In genomic region chr4:165207016-165207430, GRCh38 we compare ENCODE assay signal across 8 cellular contexts. TPM values are rescaled to one million over a fixed set of nuclear protein-coding genes. Genes with fewer than 3 reads are reported as not detected.
DNase-seq lines count a peak whose midpoint lies in the region; ATAC-seq, FAIRE-seq and TF ChIP-seq lines count a peak whose summit lies in the region.

No MANE protein-coding gene starts in this region.

- H3K4me2 ChIP-seq in SU-DHL-6 (ENCODE audit: low read depth, low read length, poor library complexity, severe bottlenecking): peak overlapping the region; percentile 85

- H4K20me1 ChIP-seq in SU-DHL-6 (ENCODE audit: low read depth, low read length): peaks cover 26% of the 10 kb centered on the region

- H3K27ac ChIP-seq in SU-DHL-6 (ENCODE audit: low read depth, low read length): no peak overlapping the region

- no peaks in the 10 kb centered on the region for H3K9me2 ChIP-seq in SU-DHL-6 (replicated peaks; ENCODE audit: insufficient read depth, low read length)

- H3K9me3 ChIP-seq in Caco-2 (no peaks in the 10 kb centered on the region), SU-DHL-6 (ENCODE audit: insufficient read depth, low read length) (no peaks in the 10 kb centered on the region)

- H3K9me3 Mint-ChIP-seq in Caco-2 (ENCODE audit: unreplicated experiment) (no peaks in the 10 kb centered on the region), natural killer cell (no peaks in the 10 kb centered on the region)

- H3K4me1 Mint-ChIP-seq in Caco-2 (ENCODE audit: low read depth, unreplicated experiment): peaks cover 24% of the 10 kb centered on the region
- peaks cover 42 to 46% of the 10 kb centered on the region in 2 donors for H3K4me1 Mint-ChIP-seq in natural killer cell

- no peak for TF ChIP-seq CTCF in Caco-2 (IDR thresholded peaks at IDR 0.05; ENCODE audit: insufficient read depth in 1 of 2, low read depth in 1 of 2, low read length in 1 of 2, severe bottlenecking in 1 of 2, unreplicated experiment in 1 of 2)
- no peak for TF ChIP-seq CTCF in SU-DHL-6 (IDR thresholded peaks at IDR 0.05; ENCODE audit: insufficient read depth, low read length, poor library complexity, severe bottlenecking)
- no peak for TF ChIP-seq CTCF in natural killer cell (IDR thresholded peaks at IDR 0.05)

- intact Hi-C loops in Caco-2 (cut with micrococcal nuclease; ENCODE audit: unreplicated experiment): loop anchor here (1.0 to 10.0 kb wide), 4 partner anchors 76 to 258 kb away; partner anchors contain the start of gene TMEM192
- intact Hi-C loops in natural killer cell (cut with micrococcal nuclease): loop anchor here (5.0 kb wide), 2 partner anchors 95 to 120 kb away; partner anchors contain the start of genes MSMO1 and TMEM192

- TF ChIP-seq POLR2A in erythroblast (IDR thresholded peaks at IDR 0.05; ENCODE audit: low read length): no peak

- H3K36me3 Mint-ChIP-seq in Caco-2 (ENCODE audit: insufficient read depth, unreplicated experiment): no peaks in the 10 kb centered on the region
- no peaks in the 10 kb centered on the region for H3K36me3 Mint-ChIP-seq in natural killer cell

- no peaks in the 10 kb centered on the region for H3F3A ChIP-seq in SU-DHL-6 (ENCODE audit: insufficient read depth)

- H3K27me3 Mint-ChIP-seq in Caco-2 (ENCODE audit: insufficient read depth, unreplicated experiment) (no peaks in the 10 kb centered on the region), natural killer cell (ENCODE audit: low read depth in 2 of 2) (no peaks in the 10 kb centered on the region)

- no peaks in the 10 kb centered on the region for H3K36me3 ChIP-seq in Caco-2 (ENCODE audit: control insufficient read depth, insufficient read depth, low read length)
- H3K36me3 ChIP-seq in SU-DHL-6 (ENCODE audit: low read length): peaks cover 7% of the 10 kb centered on the region; the same call in 1 of the 2 replicates

- H3K27ac Mint-ChIP-seq in Caco-2 (ENCODE audit: unreplicated experiment) (no peak overlapping the region), natural killer cell (peak overlapping the region; percentile 11 to 33)

- ATAC-seq in HG03139 (IDR thresholded peaks at IDR 0.05; ENCODE audit: unreplicated experiment) (peak; percentile 22), natural killer cell (peak in 2 of 3 donors; percentile 5 to 8)

- H3K9ac ChIP-seq in SU-DHL-6 (ENCODE audit: low read length): peak overlapping the region; percentile 73

- CTCF ChIA-PET in Caco-2 (lab: Charles Lee): no interaction called here

- peaks cover 22% of the 10 kb centered on the region for H3K4me1 ChIP-seq in Caco-2

- H3K27me3 ChIP-seq in Caco-2 (replicated peaks; ENCODE audit: control insufficient read depth, insufficient read depth, low read length) (no peaks in the 10 kb centered on the region), SU-DHL-6 (ENCODE audit: low read length) (no peaks in the 10 kb centered on the region)

- no TSS peak for BruUV-seq in Caco-2 (replicated peaks; lab: Mats Ljungman, UMichigan)

- peak overlapping the region; percentile 85 for H3K4me3 ChIP-seq in Caco-2 (ENCODE audit: low read depth, low read length)
- H3K4me3 ChIP-seq in SU-DHL-6 (ENCODE audit: insufficient read depth, low read length, poor library complexity, severe bottlenecking): peak overlapping the region; percentile 67

- H3K79me2 ChIP-seq in SU-DHL-6 (ENCODE audit: insufficient read depth, low read length): peaks cover 33% of the 10 kb centered on the region

- DNase-seq in Caco-2 (peak in 1 of 2 experiments; percentile 35), GM19239 (ENCODE audit: insufficient read length, low spot score) (peak; percentile 23), erythroblast (lab: John Stamatoyannopoulos, UW) (peak; percentile 45 to 61), natural killer cell (no peak), DMS 273 (lab: John Stamatoyannopoulos, UW; ENCODE audit: unreplicated experiment) (no peak), NCI-H2081 treated with DMSO at 0.1 percent for 48 hours (lab: John Stamatoyannopoulos, UW) (no peak)

- H3K4me3 Mint-ChIP-seq in Caco-2 (ENCODE audit: unreplicated experiment): peak overlapping the region; percentile 56
- H3K4me3 Mint-ChIP-seq in natural killer cell: peak overlapping the region; percentile 71

- H2AFZ ChIP-seq in SU-DHL-6 (ENCODE audit: low read depth, low read length, severe bottlenecking): peak overlapping the region; percentile 93

- POLR2A ChIA-PET in Caco-2 (lab: Charles Lee): no interaction called here

- FAIRE-seq in GM19239 (lab: Jason Lieb, UNC): peak; percentile 35

RNA-seq across cellular contexts. Expression of gene KLHL2, which starts 0.3 kb away (rescaled TPM):
- total RNA-seq in Caco-2 (2022) (14.5 and 15.9 TPM in 2 replicates), natural killer cell (10 to 100 TPM; 24.2 to 29.2 (median 25.2) TPM)

Comparison
In these comparisons a context has a peak if more than half of its experiments do, and no peak if none do; other contexts are left out.
1. DNase-seq: peak in GM19239 (single experiment) and erythroblast (2 of 2); none in natural killer cell (single experiment), DMS 273 (single experiment) and NCI-H2081 treated with DMSO at 0.1 percent for 48 hours (single experiment).